In genomic region chr21:35136586-35137254, GRCh38 we compare ENCODE assay signal across 11 cellular contexts.
DNase-seq lines count a peak whose midpoint lies in the region; ATAC-seq and TF ChIP-seq lines count a peak whose summit lies in the region.
"Had no signal": no experiment of that assay in that cellular context is flagged by ENCODE, and none has a peak within 500 bp of the region (broad histone marks: within the 10 kb centered on the region; RNA-seq: fewer than 3 reads in every experiment).

No MANE protein-coding gene starts in this region.

- DNase-seq in NCI-H748 (lab: John Stamatoyannopoulos, UW; ENCODE audit: unreplicated experiment) (peak; percentile 8), NCI-H748 treated with DMSO at 0.1 percent for 48 hours (lab: John Stamatoyannopoulos, UW) (no peak), adipocyte (ENCODE audit: low read depth) (peak; percentile 62), iPS-NIHi7 (ENCODE audit: extremely low spot score) (peak; percentile 50), upper lobe of right lung (no peak), middle frontal gyrus (ENCODE audit: extremely low spot score, low spot score) (no peak), ascending aorta (ENCODE audit: low spot score in 2 of 2) (no peak)
- DNase-seq: NCI-H1694; stimulated activated CD4-positive, alpha-beta T cell treated with anti-CD3 and anti-CD28 coated beads, Interleukin-12 subunit alpha, Interleukin-12 subunit beta, amount 100 ng/mL, for 4 hours had no signal

- H3K9ac ChIP-seq in adipocyte (ENCODE audit: low read length), result no peak overlapping the region

- no peaks in the 10 kb centered on the region for H3K36me3 ChIP-seq in adipocyte (ENCODE audit: control insufficient read depth, insufficient read depth, low read length, severe bottlenecking)
- H3K36me3 ChIP-seq in upper lobe of right lung, result no peaks in the 10 kb centered on the region
- no peaks in the 10 kb centered on the region for H3K36me3 ChIP-seq in ascending aorta

- H3K9me3 ChIP-seq in adipocyte (ENCODE audit: control insufficient read depth, low read length) (no peaks in the 10 kb centered on the region), upper lobe of right lung (no peaks in the 10 kb centered on the region), ascending aorta (no peaks in the 10 kb centered on the region)

- intact Hi-C loops in upper lobe of right lung (cut with DNase I), result no loop called here
- intact Hi-C loops in ascending aorta (cut with DNase I), result no loop called here

- no peak overlapping the region for H3K27ac ChIP-seq in upper lobe of right lung
- no peak overlapping the region for H3K27ac ChIP-seq in ascending aorta
- H3K27ac ChIP-seq: 22Rv1 had no signal

- H3K4me1 ChIP-seq in adipocyte (ENCODE audit: control insufficient read depth, insufficient read depth, low read length) (peaks cover 7% of the 10 kb centered on the region), upper lobe of right lung (no peaks in the 10 kb centered on the region), ascending aorta (no peaks in the 10 kb centered on the region)

- H3K4me3 ChIP-seq in adipocyte (ENCODE audit: low read length) (no peak overlapping the region), upper lobe of right lung (no peak overlapping the region), ascending aorta (no peak overlapping the region)

- TF ChIP-seq CTCF in upper lobe of right lung (IDR thresholded peaks at IDR 0.05) (no peak), ascending aorta (IDR thresholded peaks at IDR 0.05) (no peak)

- H3K27me3 ChIP-seq in adipocyte (replicated peaks; ENCODE audit: control insufficient read depth, insufficient read depth, low read length) (no peaks in the 10 kb centered on the region), upper lobe of right lung (no peaks in the 10 kb centered on the region), ascending aorta (no peaks in the 10 kb centered on the region)

- ATAC-seq in upper lobe of right lung, result peak; percentile 69
- no peak for ATAC-seq in GM19035 (IDR thresholded peaks at IDR 0.05; ENCODE audit: unreplicated experiment)

Comparison
In these comparisons a context has a peak if more than half of its experiments do, and no peak if none do; other contexts are left out.
1. DNase-seq: peak in NCI-H748 (single experiment), adipocyte (single experiment) and iPS-NIHi7 (single experiment); none in NCI-H748 treated with DMSO at 0.1 percent for 48 hours (single experiment), upper lobe of right lung (single experiment), middle frontal gyrus (single experiment) and ascending aorta (0 of 2).